Comparison of ENCODE assay signal across 39 cellular contexts in genomic region chr7:101374990-101375389, GRCh38. TPM values are rescaled to one million over a fixed set of nuclear protein-coding genes. Genes with fewer than 3 reads are reported as not detected.
"Had no signal": no experiment of that assay in that cellular context is flagged by ENCODE, and none has a peak within 500 bp of the region (broad histone marks: within the 10 kb centered on the region; RNA-seq: fewer than 3 reads in every experiment).

No MANE protein-coding gene starts in this region.

- H3K36me3 ChIP-seq: adrenal gland, brain microvascular endothelial cell, breast epithelium had no signal

- H3K4me3 ChIP-seq: adrenal gland, body of pancreas, breast epithelium had no signal

- DNase-seq: activated B cell treated with CpG ODN at 0.5 μM for 24 hours; activated CD4-positive, alpha-beta memory T cell treated with anti-CD3 and anti-CD28 coated beads for 36 hours; activated CD4-positive, alpha-beta T cell treated with anti-CD3 and anti-CD28 coated beads for 4 hours; activated CD4-positive, alpha-beta T cell treated with anti-CD3 and anti-CD28 coated beads, Interleukin-2, amount 10 ng/mL, durations not matched to agents 24 days and 14 days; activated CD4-positive, alpha-beta T cell treated with anti-CD3 and anti-CD28 coated beads, Interleukin-2, amount 50 U/mL, for 1 hour; activated CD4-positive, alpha-beta T cell treated with anti-CD3 and anti-CD28 coated beads, Interleukin-2, amount 50 U/mL, for 4 hours; activated CD4-positive, CD25-positive, alpha-beta regulatory T cell treated with anti-CD3 and anti-CD28 coated beads, Interleukin-2, amount 50 U/mL, for 72 hours; activated CD8-positive, alpha-beta memory T cell treated with anti-CD3 and anti-CD28 coated beads, Interleukin-2, amount 50 U/mL, for 4 hours; activated CD8-positive, alpha-beta T cell treated with anti-CD3 and anti-CD28 coated beads for 36 hours; activated effector memory CD4-positive, alpha-beta T cell treated with anti-CD3 and anti-CD28 coated beads, Interleukin-2, amount 50 U/mL, for 16 hours; activated gamma-delta T cell treated with Interleukin-2 at 50 U/mL for 16 hours; activated naive CD4-positive, alpha-beta T cell; activated naive CD4-positive, alpha-beta T cell treated with anti-CD3 and anti-CD28 coated beads for 36 hours; activated naive CD4-positive, alpha-beta T cell treated with anti-CD3 and anti-CD28 coated beads, Interleukin-2, amount 50 U/mL, for 16 hours; activated naive CD8-positive, alpha-beta T cell treated with anti-CD3 and anti-CD28 coated beads for 36 hours; activated T-cell treated with anti-CD3 and anti-CD28 coated beads for 4 hours; activated T-cell treated with anti-CD3 and anti-CD28 coated beads, Interleukin-2, amount 50 U/mL, for 1 hour; activated T-cell treated with anti-CD3 and anti-CD28 coated beads, Interleukin-2, amount 50 U/mL, for 4 hours; activated T-cell treated with anti-CD3 and anti-CD28 coated beads, Interleukin-2, amount 50 U/mL, for 72 hours; adrenal gland; amniotic stem cell; aorta; body of pancreas; brain microvascular endothelial cell; central memory CD4-positive, alpha-beta T cell; T-helper 1 cell; T-helper 2 cell; T-helper 9 cell had no signal

- H3K4me1 ChIP-seq: adrenal gland, body of pancreas, breast epithelium had no signal

- H3K9me3 Mint-ChIP-seq: activated B cell treated with CpG ODN at 0.5 μM for 24 hours; activated CD4-positive, alpha-beta memory T cell treated with anti-CD3 and anti-CD28 coated beads for 36 hours; activated CD4-positive, alpha-beta T cell treated with anti-CD3 and anti-CD28 coated beads, Interleukin-2, amount 10 ng/mL, durations not matched to agents 24 days and 14 days; activated CD8-positive, alpha-beta T cell treated with anti-CD3 and anti-CD28 coated beads for 36 hours; activated naive CD4-positive, alpha-beta T cell treated with anti-CD3 and anti-CD28 coated beads for 36 hours; activated naive CD4-positive, alpha-beta T cell treated with anti-CD3 and anti-CD28 coated beads, Interleukin-2, amount 50 U/mL, for 72 hours; activated naive CD8-positive, alpha-beta T cell treated with anti-CD3 and anti-CD28 coated beads for 36 hours; activated T-cell treated with anti-CD3 and anti-CD28 coated beads, Interleukin-2, amount 50 U/mL, for 4 hours; activated T-cell treated with anti-CD3 and anti-CD28 coated beads, Interleukin-2, amount 50 U/mL, for 72 hours; activated T-helper 1 cell treated with anti-CD3 and anti-CD28 coated beads, Interleukin-12 subunit alpha, Interleukin-12 subunit beta, Interleukin-2, Interleukin-4 antibody, amounts not matched to agents 30 ng/mL and 10 ng/mL and 1 ng/mL, durations not matched to agents 14 hours and 24 hours and 36 hours; activated T-helper 17 cell treated with anti-CD3 and anti-CD28 coated beads, Interleukin-2, amount 50 U/mL, for 72 hours; T-helper 1 cell treated with Interleukin-12 subunit alpha and Interleukin-12 subunit beta and Interleukin-4 antibody, amounts not matched to agents 30 μg/mL and 1 μg/mL, for 36 hours; T-helper 2 cell treated with Interferon-gamma antibody and Interleukin-4, amounts not matched to agents 5 μg/mL and 100 μg/mL, for 36 hours had no signal

- FAIRE-seq: astrocyte, TTC549 had no signal

- H3K36me3 Mint-ChIP-seq: activated CD4-positive, alpha-beta memory T cell treated with anti-CD3 and anti-CD28 coated beads for 36 hours; activated naive CD4-positive, alpha-beta T cell treated with anti-CD3 and anti-CD28 coated beads, Interleukin-2, amount 50 U/mL, for 72 hours; activated naive CD8-positive, alpha-beta T cell treated with anti-CD3 and anti-CD28 coated beads for 36 hours had no signal

- H3K27ac ChIP-seq: adrenal gland, body of pancreas, brain microvascular endothelial cell, breast epithelium, VCaP had no signal

- H3K9me3 ChIP-seq: adrenal gland, body of pancreas, breast epithelium had no signal

- ATAC-seq: activated CD8-positive, alpha-beta T cell treated with anti-CD3 and anti-CD28 coated beads for 36 hours; activated naive CD4-positive, alpha-beta T cell treated with anti-CD3 and anti-CD28 coated beads, Interleukin-2, amount 50 U/mL, for 72 hours; activated T-cell treated with anti-CD3 and anti-CD28 coated beads, Interleukin-2, amount 50 U/mL, for 4 hours; activated T-cell treated with anti-CD3 and anti-CD28 coated beads, Interleukin-2, amount 50 U/mL, for 72 hours; activated T-helper 17 cell treated with anti-CD3 and anti-CD28 coated beads, Interleukin-2, amount 50 U/mL, for 72 hours; body of pancreas had no signal

- H3K4me3 Mint-ChIP-seq: activated B cell treated with CpG ODN at 0.5 μM for 24 hours; activated CD4-positive, alpha-beta memory T cell treated with anti-CD3 and anti-CD28 coated beads for 36 hours; activated CD4-positive, alpha-beta T cell treated with anti-CD3 and anti-CD28 coated beads, Interleukin-2, amount 10 ng/mL, durations not matched to agents 24 days and 14 days; activated CD8-positive, alpha-beta T cell treated with anti-CD3 and anti-CD28 coated beads for 36 hours; activated naive CD4-positive, alpha-beta T cell treated with anti-CD3 and anti-CD28 coated beads for 36 hours; activated naive CD8-positive, alpha-beta T cell treated with anti-CD3 and anti-CD28 coated beads for 36 hours; activated T-cell treated with anti-CD3 and anti-CD28 coated beads, Interleukin-2, amount 50 U/mL, for 4 hours; activated T-cell treated with anti-CD3 and anti-CD28 coated beads, Interleukin-2, amount 50 U/mL, for 72 hours; activated T-helper 1 cell treated with anti-CD3 and anti-CD28 coated beads, Interleukin-12 subunit alpha, Interleukin-12 subunit beta, Interleukin-2, Interleukin-4 antibody, amounts not matched to agents 30 ng/mL and 10 ng/mL and 1 ng/mL, durations not matched to agents 14 hours and 24 hours and 36 hours; activated T-helper 17 cell treated with anti-CD3 and anti-CD28 coated beads, Interleukin-2, amount 50 U/mL, for 72 hours; T-helper 1 cell treated with Interleukin-12 subunit alpha and Interleukin-12 subunit beta and Interleukin-4 antibody, amounts not matched to agents 30 μg/mL and 1 μg/mL, for 36 hours; T-helper 2 cell treated with Interferon-gamma antibody and Interleukin-4, amounts not matched to agents 5 μg/mL and 100 μg/mL, for 36 hours had no signal

- H3K4me1 Mint-ChIP-seq: activated CD4-positive, alpha-beta T cell treated with anti-CD3 and anti-CD28 coated beads, Interleukin-2, amount 10 ng/mL, durations not matched to agents 24 days and 14 days had no signal

- H3K27ac Mint-ChIP-seq: activated B cell treated with CpG ODN at 0.5 μM for 24 hours; activated CD4-positive, alpha-beta memory T cell treated with anti-CD3 and anti-CD28 coated beads for 36 hours; activated CD4-positive, alpha-beta T cell treated with anti-CD3 and anti-CD28 coated beads, Interleukin-2, amount 10 ng/mL, durations not matched to agents 24 days and 14 days; activated CD8-positive, alpha-beta T cell treated with anti-CD3 and anti-CD28 coated beads for 36 hours; activated naive CD4-positive, alpha-beta T cell treated with anti-CD3 and anti-CD28 coated beads for 36 hours; activated naive CD4-positive, alpha-beta T cell treated with anti-CD3 and anti-CD28 coated beads, Interleukin-2, amount 50 U/mL, for 72 hours; activated naive CD8-positive, alpha-beta T cell treated with anti-CD3 and anti-CD28 coated beads for 36 hours; activated T-cell treated with anti-CD3 and anti-CD28 coated beads, Interleukin-2, amount 50 U/mL, for 72 hours; activated T-helper 1 cell treated with anti-CD3 and anti-CD28 coated beads, Interleukin-12 subunit alpha, Interleukin-12 subunit beta, Interleukin-2, Interleukin-4 antibody, amounts not matched to agents 30 ng/mL and 10 ng/mL and 1 ng/mL, durations not matched to agents 14 hours and 24 hours and 36 hours; activated T-helper 17 cell treated with anti-CD3 and anti-CD28 coated beads, Interleukin-2, amount 50 U/mL, for 72 hours; T-helper 1 cell treated with Interleukin-12 subunit alpha and Interleukin-12 subunit beta and Interleukin-4 antibody, amounts not matched to agents 30 μg/mL and 1 μg/mL, for 36 hours; T-helper 2 cell treated with Interferon-gamma antibody and Interleukin-4, amounts not matched to agents 5 μg/mL and 100 μg/mL, for 36 hours had no signal

- H3K27me3 ChIP-seq: adrenal gland, body of pancreas had no signal

RNA-seq across cellular contexts. Expression of gene COL26A1, which starts 12.3 kb away (rescaled TPM):
- total RNA-seq: activated B cell treated with CpG ODN at 0.5 μM for 24 hours; activated CD4-positive, alpha-beta memory T cell treated with anti-CD3 and anti-CD28 coated beads for 36 hours; activated CD4-positive, alpha-beta T cell treated with anti-CD3 and anti-CD28 coated beads, Interleukin-2, amount 10 ng/mL, durations not matched to agents 24 days and 14 days; activated CD8-positive, alpha-beta memory T cell treated with anti-CD3 and anti-CD28 coated beads for 36 hours; activated CD8-positive, alpha-beta T cell treated with anti-CD3 and anti-CD28 coated beads for 36 hours; activated naive CD4-positive, alpha-beta T cell treated with anti-CD3 and anti-CD28 coated beads for 36 hours; activated naive CD4-positive, alpha-beta T cell treated with anti-CD3 and anti-CD28 coated beads, Interleukin-2, amount 50 U/mL, for 72 hours; activated naive CD8-positive, alpha-beta T cell treated with anti-CD3 and anti-CD28 coated beads for 36 hours; activated T-helper 1 cell treated with anti-CD3 and anti-CD28 coated beads, Interleukin-12 subunit alpha, Interleukin-12 subunit beta, Interleukin-2, Interleukin-4 antibody, amounts not matched to agents 30 ng/mL and 10 ng/mL and 1 ng/mL, durations not matched to agents 14 hours and 24 hours and 36 hours; activated T-helper 17 cell treated with anti-CD3 and anti-CD28 coated beads, Interleukin-2, amount 50 U/mL, for 72 hours; aorta; breast epithelium; cardiac septum had no signal
- polyA plus RNA-seq: aorta had no signal
